1 cellular context compared by ENCODE assay signal in genomic region chr3:101333883-101334282, GRCh38.
TF ChIP-seq lines count a peak whose summit lies in the region.

No MANE protein-coding gene starts in this region.

TF ChIP-seq in WTC11, 78 proteins besides CTCF, POLR2A, EP300 and RAD21 (continued from another document):
- TF ChIP-seq STAT6 (CRISPR knock-in tag; conservative IDR thresholded peaks at IDR 0.05; ENCODE audit: low read depth) (no peak), OVOL2 (CRISPR knock-in tag; IDR thresholded peaks at IDR 0.05; ENCODE audit: borderline replicate concordance) (no peak), JAZF1 (CRISPR knock-in tag; IDR thresholded peaks at IDR 0.05) (no peak), ATF1 (CRISPR knock-in tag; IDR thresholded peaks at IDR 0.05) (no peak), SMAD4 (CRISPR knock-in tag; IDR thresholded peaks at IDR 0.05) (no peak), ZNF532 (CRISPR knock-in tag; IDR thresholded peaks at IDR 0.05; ENCODE audit: borderline replicate concordance) (no peak), ZNF423 (CRISPR knock-in tag; IDR thresholded peaks at IDR 0.05) (no peak), GABPB1 (CRISPR knock-in tag; IDR thresholded peaks at IDR 0.05) (no peak), RELA (CRISPR knock-in tag; IDR thresholded peaks at IDR 0.05; ENCODE audit: borderline replicate concordance) (no peak), ESRRA (CRISPR knock-in tag; IDR thresholded peaks at IDR 0.05; ENCODE audit: borderline replicate concordance) (no peak), GTF2I (CRISPR knock-in tag; conservative IDR thresholded peaks at IDR 0.05) (no peak)
